ENCODE assay signal across 18 cellular contexts in the genomic region with DNA sequence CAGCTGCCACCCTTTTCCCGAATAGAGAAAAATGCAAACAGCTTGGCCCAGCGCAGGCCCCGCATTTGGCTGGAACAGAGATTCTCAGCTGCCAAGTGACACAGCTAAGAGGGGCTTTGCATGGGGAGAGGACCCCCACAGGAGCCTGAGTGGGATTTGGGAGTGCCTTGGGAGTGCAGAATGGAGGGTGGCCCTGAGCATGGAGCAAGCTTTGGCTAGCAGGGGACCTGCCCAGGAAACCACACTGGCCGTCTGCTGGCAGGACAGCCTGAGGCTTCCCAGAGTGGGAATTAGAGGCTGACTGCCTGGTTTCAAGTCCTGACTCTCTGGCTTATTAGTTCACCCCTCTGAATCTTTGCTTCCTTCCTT. TPM values are rescaled to one million over a fixed set of nuclear protein-coding genes. Genes with fewer than 3 reads are reported as not detected.
A peak's percentile ranks its signal among the peaks of the same experiment; 100 is the strongest.
DNase-seq lines count a peak whose midpoint lies in the region; ATAC-seq and TF ChIP-seq lines count a peak whose summit lies in the region.
"Had no signal": no experiment of that assay in that cellular context is flagged by ENCODE, and none has a peak within 500 bp of the region (broad histone marks: within the 10 kb centered on the region; RNA-seq: fewer than 3 reads in every experiment).

No MANE protein-coding gene starts in this region.

- H3K9ac ChIP-seq in HUES48 (ENCODE audit: low read depth, low read length) (no peak overlapping the region), mesenchymal stem cell (ENCODE audit: low read length) (peak overlapping the region; percentile 46)
- H3K9ac ChIP-seq: parathyroid adenoma had no signal

- no peak overlapping the region for H2BK5ac ChIP-seq in mesenchymal stem cell (ENCODE audit: low read depth, low read length, poor library complexity, severe bottlenecking)

- no peaks in the 10 kb centered on the region for H3K9me3 Mint-ChIP-seq in activated naive CD4-positive, alpha-beta T cell treated with anti-CD3 and anti-CD28 coated beads for 36 hours
- H3K9me3 Mint-ChIP-seq: stimulated activated naive CD8-positive, alpha-beta T cell treated with anti-CD3 and anti-CD28 coated beads, Interleukin-15, amount 100 ng/mL, for 72 hours; T-cell had no signal

- H3K27ac ChIP-seq in HUES48 (ENCODE audit: low read depth, low read length) (peak overlapping the region; percentile 49), cingulate gyrus (ENCODE audit: low read depth, low read length) (peak overlapping the region; percentile 94), mesenchymal stem cell (ENCODE audit: low read length, poor library complexity, severe bottlenecking) (no peak overlapping the region), spleen (peak overlapping the region in 5 of 8 donors; percentile 2 to 60 (median 35))
- H3K27ac ChIP-seq: parathyroid adenoma had no signal

- no peaks in the 10 kb centered on the region for H3K27me3 ChIP-seq in HUES48 (ENCODE audit: control insufficient read depth, insufficient read depth, low read length)
- H3K27me3 ChIP-seq in mesenchymal stem cell (ENCODE audit: control insufficient read depth in 1 of 2, insufficient read depth in 1 of 2, low read length in 2 of 2), result no peaks in the 10 kb centered on the region
- no peaks in the 10 kb centered on the region for H3K27me3 ChIP-seq in spleen (replicated peaks in 1 of 7)

- no peak overlapping the region for H4K8ac ChIP-seq in mesenchymal stem cell (ENCODE audit: low read length)

- H3K4me3 ChIP-seq in HUES48 (ENCODE audit: low read depth, low read length) (no peak overlapping the region), mesenchymal stem cell (ENCODE audit: insufficient read depth in 1 of 2, low read depth in 1 of 2, low read length in 2 of 2) (no peak overlapping the region), spleen (no peak overlapping the region)
- H3K4me3 ChIP-seq: mucosa of descending colon had no signal

- H3K27ac Mint-ChIP-seq in activated naive CD4-positive, alpha-beta T cell treated with anti-CD3 and anti-CD28 coated beads for 36 hours, result no peak overlapping the region
- H3K27ac Mint-ChIP-seq: stimulated activated naive CD8-positive, alpha-beta T cell treated with anti-CD3 and anti-CD28 coated beads, Interleukin-15, amount 100 ng/mL, for 72 hours; T-cell had no signal

- no peak for ATAC-seq in HG02588 (IDR thresholded peaks at IDR 0.05; ENCODE audit: unreplicated experiment)
- ATAC-seq: stimulated activated naive CD8-positive, alpha-beta T cell treated with anti-CD3 and anti-CD28 coated beads, Interleukin-15, amount 100 ng/mL, for 72 hours; T-cell had no signal

- H2AK5ac ChIP-seq in mesenchymal stem cell (ENCODE audit: low read length, severe bottlenecking), result no peak overlapping the region

- H4K91ac ChIP-seq in mesenchymal stem cell (ENCODE audit: low read length), result no peak overlapping the region

- H3K4me1 ChIP-seq in HUES48 (ENCODE audit: control insufficient read depth, insufficient read depth, low read length) (peaks cover 13% of the 10 kb centered on the region), mesenchymal stem cell (ENCODE audit: control insufficient read depth, insufficient read depth, low read depth, low read length) (peaks cover 2% of the 10 kb centered on the region), spleen (peaks cover 0 to 31% (median 2%) of the 10 kb centered on the region in 6 donors)
- H3K4me1 ChIP-seq: parathyroid adenoma had no signal

- no peak overlapping the region for H3K18ac ChIP-seq in mesenchymal stem cell (ENCODE audit: low read depth in 1 of 2, low read length in 2 of 2)

- H3K36me3 ChIP-seq in HUES48 (ENCODE audit: control insufficient read depth, insufficient read depth, low read length), result no peaks in the 10 kb centered on the region
- H3K36me3 ChIP-seq in mesenchymal stem cell (ENCODE audit: control insufficient read depth in 1 of 2, insufficient read depth in 2 of 2, low read depth in 1 of 2, low read length in 2 of 2), result no peaks in the 10 kb centered on the region
- no peaks in the 10 kb centered on the region for H3K36me3 ChIP-seq in spleen

- no peak overlapping the region for H2BK12ac ChIP-seq in mesenchymal stem cell (ENCODE audit: low read length in 2 of 2)

- no peaks in the 10 kb centered on the region for H3K27me3 Mint-ChIP-seq in activated naive CD4-positive, alpha-beta T cell treated with anti-CD3 and anti-CD28 coated beads for 36 hours (ENCODE audit: low read depth)
- H3K27me3 Mint-ChIP-seq: stimulated activated naive CD8-positive, alpha-beta T cell treated with anti-CD3 and anti-CD28 coated beads, Interleukin-15, amount 100 ng/mL, for 72 hours; T-cell had no signal

- H3K36me3 Mint-ChIP-seq in activated naive CD4-positive, alpha-beta T cell treated with anti-CD3 and anti-CD28 coated beads for 36 hours (ENCODE audit: low read depth), result no peaks in the 10 kb centered on the region
- H3K36me3 Mint-ChIP-seq: T-cell had no signal

- H3K4me3 Mint-ChIP-seq in activated naive CD4-positive, alpha-beta T cell treated with anti-CD3 and anti-CD28 coated beads for 36 hours, result no peak overlapping the region
- H3K4me3 Mint-ChIP-seq: stimulated activated naive CD8-positive, alpha-beta T cell treated with anti-CD3 and anti-CD28 coated beads, Interleukin-15, amount 100 ng/mL, for 72 hours; T-cell had no signal

- H3K23ac ChIP-seq in mesenchymal stem cell (ENCODE audit: low read length in 2 of 2), result no peak overlapping the region

- H3K79me1 ChIP-seq in mesenchymal stem cell (replicated peaks; ENCODE audit: low read length, poor library complexity, severe bottlenecking), result no peaks in the 10 kb centered on the region

- no peak overlapping the region for H2BK15ac ChIP-seq in mesenchymal stem cell (ENCODE audit: low read depth, poor library complexity, severe bottlenecking)

- intact Hi-C loops in spleen (cut with DNase I; ENCODE audit: low total_unique reads), result no loop called here
- intact Hi-C loops in activated naive CD4-positive, alpha-beta T cell treated with anti-CD3 and anti-CD28 coated beads for 36 hours (cut with micrococcal nuclease), result no loop called here

- no peak for DNase-seq in mesenchymal stem cell
- no peak for DNase-seq in spleen
- DNase-seq in activated naive CD4-positive, alpha-beta T cell treated with anti-CD3 and anti-CD28 coated beads for 36 hours, result no peak
- DNase-seq in DMS79 (lab: John Stamatoyannopoulos, UW), result no peak
- no peak for DNase-seq in DMS 273 (lab: John Stamatoyannopoulos, UW; ENCODE audit: unreplicated experiment)
- DNase-seq: amniotic stem cell; cortex of kidney; EL; GOT3; mucosa of descending colon; NCI-H1105; stimulated activated naive CD8-positive, alpha-beta T cell treated with anti-CD3 and anti-CD28 coated beads, Interleukin-15, amount 100 ng/mL, for 72 hours; T-cell had no signal

- no peak overlapping the region for H3K14ac ChIP-seq in mesenchymal stem cell (ENCODE audit: low read length in 2 of 2)

- H3K4ac ChIP-seq in mesenchymal stem cell (ENCODE audit: low read depth in 1 of 2, low read length in 2 of 2), result no peak overlapping the region

- H3K4me1 Mint-ChIP-seq in activated naive CD4-positive, alpha-beta T cell treated with anti-CD3 and anti-CD28 coated beads for 36 hours (ENCODE audit: low read depth), result peaks cover 2% of the 10 kb centered on the region
- H3K4me1 Mint-ChIP-seq: stimulated activated naive CD8-positive, alpha-beta T cell treated with anti-CD3 and anti-CD28 coated beads, Interleukin-15, amount 100 ng/mL, for 72 hours; T-cell had no signal

- CTCF ChIA-PET in activated naive CD4-positive, alpha-beta T cell treated with anti-CD3 and anti-CD28 coated beads for 36 hours (lab: Charles Lee), result no interaction called here

- WGBS in mesenchymal stem cell, result 96% methylated on average over 4 of the region's 4 CpGs
- WGBS in spleen, 5 donors, result 74 to 86% (median 85%) methylated on average over 4 of the region's 4 CpGs

- no peak overlapping the region for H2AFZ ChIP-seq in mesenchymal stem cell (ENCODE audit: low read depth, low read length)
- H2AFZ ChIP-seq: parathyroid adenoma had no signal

- H2BK120ac ChIP-seq in mesenchymal stem cell (ENCODE audit: low read depth, low read length), result no peak overlapping the region

- H3K9me3 ChIP-seq in HUES48 (ENCODE audit: control insufficient read depth, insufficient read depth, low read length) (no peaks in the 10 kb centered on the region), mesenchymal stem cell (ENCODE audit: control insufficient read depth, low read length) (no peaks in the 10 kb centered on the region), spleen (no peaks in the 10 kb centered on the region)
- H3K9me3 ChIP-seq: mucosa of descending colon had no signal

- no peak for TF ChIP-seq POLR2A in spleen (IDR thresholded peaks at IDR 0.05)

- no peak for TF ChIP-seq CTCF in spleen (IDR thresholded peaks at IDR 0.05 in 8 of 11, conservative IDR thresholded peaks at IDR 0.05 in 3 of 11)

- no peak overlapping the region for H3K4me2 ChIP-seq in mesenchymal stem cell (ENCODE audit: low read length, poor library complexity, severe bottlenecking)

RNA-seq across cellular contexts. Expression of gene PCARE, which starts 8.9 kb away (rescaled TPM):
- polyA plus RNA-seq in mesenchymal stem cell (2013, experiment 1 of 2), result not detected
- polyA plus RNA-seq in mesenchymal stem cell (2013, experiment 2 of 2), result not detected
- not detected for total RNA-seq in spleen
- polyA plus RNA-seq in spleen, result not detected
- total RNA-seq in activated naive CD4-positive, alpha-beta T cell treated with anti-CD3 and anti-CD28 coated beads for 36 hours, result not detected
- total RNA-seq: kidney epithelial cell, mucosa of descending colon, T-cell had no signal

RNA-seq across cellular contexts. Expression of gene CLIP4, which starts 49.8 kb away (rescaled TPM):
- 15.4 TPM for polyA plus RNA-seq in mesenchymal stem cell (2013, experiment 1 of 2)
- 16.1 TPM for polyA plus RNA-seq in mesenchymal stem cell (2013, experiment 2 of 2)
- total RNA-seq in spleen, result 10 to 100 TPM; 25.0 to 68.8 (median 33.8) TPM
- polyA plus RNA-seq in spleen, result 1 to 10 TPM; 4.1 to 7.3 (median 5.8) TPM
- total RNA-seq in activated naive CD4-positive, alpha-beta T cell treated with anti-CD3 and anti-CD28 coated beads for 36 hours, result 10 to 100 TPM; 25.1 to 26.6 TPM
